Comparison of ENCODE assay signal across 10 cellular contexts in the genomic region with DNA sequence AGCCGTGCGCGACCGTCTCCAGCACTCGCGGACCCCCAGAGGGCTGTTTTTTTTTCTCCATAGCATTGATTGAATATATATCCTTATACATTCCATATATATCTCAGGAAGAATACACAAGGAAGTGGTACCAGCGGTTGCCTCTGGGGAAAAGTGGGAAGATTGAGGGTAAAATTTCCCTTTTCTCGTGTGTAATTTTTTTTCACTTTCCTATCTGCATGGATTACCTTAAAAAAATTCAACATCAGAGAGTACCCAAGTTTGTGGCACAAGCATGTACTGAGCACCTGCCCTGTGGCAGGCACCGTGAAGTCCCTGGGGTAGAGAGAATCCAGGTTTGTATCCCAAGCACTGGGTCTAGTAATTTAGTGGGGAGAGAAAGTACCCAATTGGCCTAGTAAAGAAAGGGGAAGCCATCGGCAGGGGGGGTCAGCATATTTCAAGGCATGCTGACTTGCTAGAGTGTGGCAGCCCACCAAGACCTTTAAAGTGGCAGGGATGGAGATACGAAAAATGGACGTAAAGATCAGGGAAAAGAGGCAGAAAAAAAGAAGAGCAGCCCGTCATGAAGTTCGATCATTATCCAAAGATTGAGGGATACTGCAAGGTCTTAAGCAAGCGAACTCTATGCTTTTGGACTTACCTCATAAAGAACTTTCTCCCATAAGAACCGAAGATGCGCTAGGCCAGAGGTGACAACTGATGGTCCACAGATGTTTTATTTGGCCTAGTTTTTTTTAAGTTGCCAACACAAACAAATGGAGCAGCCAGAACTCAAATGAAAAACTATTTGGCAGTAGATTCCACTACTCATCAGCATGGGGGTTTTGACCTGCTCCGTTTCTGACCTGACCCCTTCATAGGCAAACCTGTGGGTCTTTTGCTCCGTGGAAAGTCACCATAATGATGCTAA. TPM values are rescaled to one million over a fixed set of nuclear protein-coding genes. Genes with fewer than 3 reads are reported as not detected.
DNase-seq lines count a peak whose midpoint lies in the region; ATAC-seq, FAIRE-seq and TF ChIP-seq lines count a peak whose summit lies in the region.
"Had no signal": no experiment of that assay in that cellular context is flagged by ENCODE, and none has a peak within 500 bp of the region (broad histone marks: within the 10 kb centered on the region; RNA-seq: fewer than 3 reads in every experiment).

No MANE protein-coding gene starts in this region.

- H3K27ac ChIP-seq in adrenal gland (peak overlapping the region in 3 of 5 donors; percentile 92 to 98 (median 96)), thymus (ENCODE audit: low read depth) (peak overlapping the region; percentile 94)

- peaks cover 0 to 2% of the 10 kb centered on the region in 2 donors for H3K9me3 Mint-ChIP-seq in activated T-cell treated with anti-CD3 and anti-CD28 coated beads, Interleukin-2, amount 50 U/mL, for 72 hours

- H3K4me1 Mint-ChIP-seq in activated T-cell treated with anti-CD3 and anti-CD28 coated beads, Interleukin-2, amount 50 U/mL, for 72 hours (ENCODE audit: low read depth), result peaks cover 42% of the 10 kb centered on the region

- H3K4me1 ChIP-seq in adrenal gland (replicated peaks in 1 of 2) (peaks cover 14 to 22% of the 10 kb centered on the region in 2 donors), thymus (ENCODE audit: control insufficient read depth, insufficient read depth, low read length) (peaks cover 10% of the 10 kb centered on the region)

- no peak for DNase-seq in activated T-cell treated with anti-CD3 and anti-CD28 coated beads, Interleukin-2, amount 50 U/mL, for 72 hours
- DNase-seq in activated T-cell treated with anti-CD3 and anti-CD28 coated beads, Interleukin-2, amount 50 U/mL, for 48 hours, result no peak
- no peak for DNase-seq in adrenal gland
- DNase-seq in left colon, result peak in 1 of 2 donors; percentile 28
- DNase-seq in NCI-H2081 treated with DMSO at 0.1 percent for 48 hours (lab: John Stamatoyannopoulos, UW), result no peak
- no peak for DNase-seq in GM12892 (ENCODE audit: insufficient read length)
- DNase-seq: central memory CD4-positive, alpha-beta T cell; MG63 had no signal

- H3K4me3 ChIP-seq in adrenal gland (peak overlapping the region in 1 of 4 donors; percentile 67), thymus (ENCODE audit: low read length) (peak overlapping the region; percentile 94)

- FAIRE-seq in GM12892 (lab: Jason Lieb, UNC), result no peak

- H3K4me3 Mint-ChIP-seq in activated T-cell treated with anti-CD3 and anti-CD28 coated beads, Interleukin-2, amount 50 U/mL, for 72 hours, result peak overlapping the region; percentile 99

- peaks cover 0 to 8% of the 10 kb centered on the region in 2 donors for H3K36me3 ChIP-seq in adrenal gland (replicated peaks in 1 of 2)
- no peaks in the 10 kb centered on the region for H3K36me3 ChIP-seq in thymus (ENCODE audit: control insufficient read depth, insufficient read depth)

- no peak for TF ChIP-seq CTCF in adrenal gland (IDR thresholded peaks at IDR 0.05)

- WGBS in adrenal gland, 4 donors, result 65 to 76% (median 68%) methylated on average over 19 of the region's 19 CpGs
- WGBS in thymus, result 87% methylated on average over 19 of the region's 19 CpGs

- intact Hi-C loops in adrenal gland (cut with DNase I) (no loop called here), left colon (cut with DNase I, micrococcal nuclease) (no loop called here)

- peaks cover 9 to 22% of the 10 kb centered on the region in 2 donors for H3K36me3 Mint-ChIP-seq in activated T-cell treated with anti-CD3 and anti-CD28 coated beads, Interleukin-2, amount 50 U/mL, for 72 hours (ENCODE audit: insufficient read depth in 2 of 2)

- H3K9me3 ChIP-seq in adrenal gland (replicated peaks in 1 of 3), result no peaks in the 10 kb centered on the region
- no peaks in the 10 kb centered on the region for H3K9me3 ChIP-seq in thymus (ENCODE audit: control insufficient read depth)

- H3K27ac Mint-ChIP-seq in activated T-cell treated with anti-CD3 and anti-CD28 coated beads, Interleukin-2, amount 50 U/mL, for 72 hours, result peak overlapping the region; percentile 93

- H3K27me3 Mint-ChIP-seq in activated T-cell treated with anti-CD3 and anti-CD28 coated beads, Interleukin-2, amount 50 U/mL, for 72 hours (ENCODE audit: low read depth), result peaks cover 2% of the 10 kb centered on the region

- TF ChIP-seq POLR2A in adrenal gland (IDR thresholded peaks at IDR 0.05), result no peak
- TF ChIP-seq POLR2A in GM12892 (IDR thresholded peaks at IDR 0.05; ENCODE audit: low read depth, low read length), result no peak

- H3K27me3 ChIP-seq in adrenal gland (no peaks in the 10 kb centered on the region), thymus (ENCODE audit: control insufficient read depth, insufficient read depth) (no peaks in the 10 kb centered on the region)
- H3K27me3 ChIP-seq: MG63 had no signal

- ATAC-seq in activated T-cell treated with anti-CD3 and anti-CD28 coated beads, Interleukin-2, amount 50 U/mL, for 72 hours (replicated peaks in 1 of 2), result no peak
- peak; percentile 1 for ATAC-seq in left colon
- ATAC-seq in GM21717 (IDR thresholded peaks at IDR 0.05; ENCODE audit: unreplicated experiment), result no peak

RNA-seq across cellular contexts. Expression of gene HMGN1, which starts 1.5 kb away (rescaled TPM):
- 100 to 1,000 TPM; 353 to 399 TPM for total RNA-seq in activated T-cell treated with anti-CD3 and anti-CD28 coated beads, Interleukin-2, amount 50 U/mL, for 72 hours
- total RNA-seq in adrenal gland, result 100 to 1,000 TPM in 5 of 8 donors, 10 to 100 TPM in 3; 86.5 to 175 (median 130) TPM
- polyA plus RNA-seq in adrenal gland, result 100 to 1,000 TPM in 1 of 3 donors, 10 to 100 TPM in 2; 95.8 to 242 (median 96.5) TPM
- 100 to 1,000 TPM; 162 to 193 TPM for total RNA-seq in left colon
- 382 TPM for polyA plus RNA-seq in thymus
- 409 TPM for polyA plus RNA-seq in GM12892 (2012; ENCODE audit: missing spikeins)

RNA-seq across cellular contexts. Expression of gene BRWD1, which starts 36.9 kb away (rescaled TPM):
- 10 to 100 TPM; 44.8 to 45.2 TPM for total RNA-seq in activated T-cell treated with anti-CD3 and anti-CD28 coated beads, Interleukin-2, amount 50 U/mL, for 72 hours
- total RNA-seq in adrenal gland (10 to 100 TPM; 28.9 to 81.1 (median 40.2) TPM), left colon (10 to 100 TPM; 45.8 to 51.5 TPM)
- polyA plus RNA-seq in adrenal gland (10 to 100 TPM; 11.1 to 32.7 (median 16.2) TPM), thymus (25.1 TPM)
- polyA plus RNA-seq in GM12892 (2012; ENCODE audit: missing spikeins), result 12.3 TPM
